ENCODE assay signal across 8 cellular contexts in genomic region chr16:75402821-75403475, GRCh38. TPM values are rescaled to one million over a fixed set of nuclear protein-coding genes. Genes with fewer than 3 reads are reported as not detected.
A peak's percentile ranks its signal among the peaks of the same experiment; 100 is the strongest.
DNase-seq lines count a peak whose midpoint lies in the region; ATAC-seq and TF ChIP-seq lines count a peak whose summit lies in the region.

No MANE protein-coding gene starts in this region.

- ATAC-seq in IMR-90 (ENCODE audit: low read depth), result peak; percentile 81

- no peak overlapping the region for H3K9ac ChIP-seq in IMR-90 (ENCODE audit: low read depth, low read length)

- dilution Hi-C loops in IMR-90 (cut with HindIII; ENCODE audit: low sequenced_read_pairs, unreplicated experiment), result no loop called here

- no peak overlapping the region for H3K27ac Mint-ChIP-seq in immature natural killer cell

- BruUV-seq in IMR-90 (replicated peaks; lab: Mats Ljungman, UMichigan), result no TSS peak

- H3K27ac ChIP-seq in IMR-90 (ENCODE audit: insufficient read depth, low read length), result no peak overlapping the region
- peak overlapping the region in 3 of 5 donors; percentile 53 to 86 (median 62) for H3K27ac ChIP-seq in adrenal gland
- H3K27ac ChIP-seq in thyroid gland, result peak overlapping the region; percentile 60 to 90 (median 85)

- no peak overlapping the region for H3K4ac ChIP-seq in IMR-90 (ENCODE audit: low read depth, low read length)

- H3K36me3 Mint-ChIP-seq in immature natural killer cell, result peaks cover 0 to 14% (median 12%) of the 10 kb centered on the region in 3 donors

- H4K8ac ChIP-seq in IMR-90 (ENCODE audit: low read depth in 2 of 2, low read length in 2 of 2), result no peak overlapping the region; a peak in 1 of 4 replicates

- TF ChIP-seq POLR2A in IMR-90 (IDR thresholded peaks at IDR 0.05; ENCODE audit: low read depth, low read length), result no peak
- TF ChIP-seq POLR2A in adrenal gland (IDR thresholded peaks at IDR 0.05), result no peak
- TF ChIP-seq POLR2A in thyroid gland (IDR thresholded peaks at IDR 0.05), result no peak

- H4K91ac ChIP-seq in IMR-90 (ENCODE audit: insufficient read depth, low read depth, low read length), result no peak overlapping the region

- CTCF ChIA-PET in IMR-90 (lab: Yijun Ruan, JAX), result interaction anchor here (1.0 to 2.2 kb wide), 2 partner anchors 13 to 204 kb away, joined by 9 to 12 read pairs; no protein-coding TSS in a partner anchor

- H3K27me3 ChIP-seq in IMR-90 (ENCODE audit: control insufficient read depth, insufficient read depth, low read length) (no peaks in the 10 kb centered on the region), adrenal gland (no peaks in the 10 kb centered on the region), thyroid gland (no peaks in the 10 kb centered on the region)

- H2BK5ac ChIP-seq in IMR-90 (ENCODE audit: low read depth, low read length, poor library complexity, severe bottlenecking), result no peak overlapping the region

- peaks cover 0 to 5% of the 10 kb centered on the region in 2 donors for H3K4me1 Mint-ChIP-seq in immature natural killer cell

- H2BK15ac ChIP-seq in IMR-90 (ENCODE audit: low read depth, low read length), result no peak overlapping the region

- H4K20me1 ChIP-seq in IMR-90 (ENCODE audit: insufficient read depth, low read length), result no peaks in the 10 kb centered on the region

- no peak overlapping the region for H2BK20ac ChIP-seq in IMR-90 (ENCODE audit: low read depth, low read length)

- no peak overlapping the region for H3K56ac ChIP-seq in IMR-90 (ENCODE audit: extremely low read depth, insufficient read depth, low read length)

- H3K4me3 ChIP-seq in IMR-90 (ENCODE audit: insufficient read depth, low read depth, low read length), result no peak overlapping the region
- H3K4me3 ChIP-seq in adrenal gland, result no peak overlapping the region
- no peak overlapping the region for H3K4me3 ChIP-seq in thyroid gland (replicated peaks in 1 of 3)

- H3K14ac ChIP-seq in IMR-90 (replicated peaks; ENCODE audit: low read depth, low read length), result no peak overlapping the region

- TF ChIP-seq CTCF in IMR-90 (conservative IDR thresholded peaks at IDR 0.05; ENCODE audit: low read depth, low read length) (peak; percentile 72), adrenal gland (IDR thresholded peaks at IDR 0.05) (peak; percentile 57 to 73 (median 66)), thyroid gland (IDR thresholded peaks at IDR 0.05) (peak in 5 of 6 experiments; percentile 38 to 73 (median 69))

- no peak overlapping the region for H3K23ac ChIP-seq in IMR-90 (ENCODE audit: low read depth, low read length)

- H3K9me3 ChIP-seq in IMR-90 (ENCODE audit: control insufficient read depth, insufficient read depth, low read length), result no peaks in the 10 kb centered on the region
- no peaks in the 10 kb centered on the region for H3K9me3 ChIP-seq in adrenal gland (replicated peaks in 1 of 3)
- H3K9me3 ChIP-seq in thyroid gland, result no peaks in the 10 kb centered on the region

- H3K9me3 Mint-ChIP-seq in immature natural killer cell, result no peaks in the 10 kb centered on the region

- H3K4me2 ChIP-seq in IMR-90 (ENCODE audit: low read depth, low read length), result no peak overlapping the region

- POLR2A ChIA-PET in IMR-90 (lab: Charles Lee; ENCODE audit: unreplicated experiment), result no interaction called here

- H3K18ac ChIP-seq in IMR-90 (ENCODE audit: low read depth, low read length), result no peak overlapping the region

- H2AK9ac ChIP-seq in IMR-90 (replicated peaks; ENCODE audit: low read depth, low read length, poor library complexity), result no peak overlapping the region

- in situ Hi-C loops in IMR-90 (cut with MboI; ENCODE audit: low sequenced_read_pairs), result no loop called here

- intact Hi-C loops in IMR-90 (cut with micrococcal nuclease) (loop anchor here (1.0 to 5.0 kb wide), 3 partner anchors 61 to 204 kb away; partner anchors contain the start of gene TMEM170A), adrenal gland (cut with DNase I) (no loop called here), thyroid gland (cut with DNase I) (no loop called here)

- peak; percentile 65 for TF ChIP-seq RAD21 in IMR-90 (IDR thresholded peaks at IDR 0.05; ENCODE audit: low read length)

- H3K79me1 ChIP-seq in IMR-90 (ENCODE audit: low read depth in 1 of 2, low read length in 2 of 2), result peaks cover 18 to 36% of the 10 kb centered on the region in 2 experiments

- H3K36me3 ChIP-seq in IMR-90 (ENCODE audit: control insufficient read depth, insufficient read depth, low read length) (peaks cover 13% of the 10 kb centered on the region), adrenal gland (replicated peaks in 1 of 2) (no peaks in the 10 kb centered on the region), thyroid gland (no peaks in the 10 kb centered on the region)

- WGBS in IMR-90 (ENCODE audit: extremely low coverage in 2 of 2, insufficient read length in 1 of 2), 2 experiments, result 0% methylated on average over 1 of the region's 3 CpGs; no CpG with 5 or more reads in 1 of the 2 experiments
- 31 to 37% (median 32%) methylated on average over 3 of the region's 3 CpGs for WGBS in adrenal gland, 4 donors
- WGBS in thyroid gland, 2 donors, result 38 to 40% methylated on average over 3 of the region's 3 CpGs

- no peak overlapping the region for H4K5ac ChIP-seq in IMR-90 (ENCODE audit: low read depth, low read length)

- H2AFZ ChIP-seq in IMR-90 (replicated peaks; ENCODE audit: low read length, poor library complexity), result no peak overlapping the region

- peaks cover 4% of the 10 kb centered on the region; the same call in 1 of the 2 replicates for H3K4me1 ChIP-seq in IMR-90 (ENCODE audit: control insufficient read depth, insufficient read depth, low read length)
- peaks cover 6 to 20% of the 10 kb centered on the region in 2 donors for H3K4me1 ChIP-seq in adrenal gland (replicated peaks in 1 of 2)
- H3K4me1 ChIP-seq in thyroid gland, result peaks cover 6 to 14% of the 10 kb centered on the region in 2 donors

- no peak overlapping the region; the same call in 1 of the 2 replicates for H2AK5ac ChIP-seq in IMR-90 (ENCODE audit: low read depth, low read length)

- H3K4me3 Mint-ChIP-seq in immature natural killer cell, result no peak overlapping the region

- no peak overlapping the region for H2BK120ac ChIP-seq in IMR-90 (ENCODE audit: low read depth, low read length)

- peaks cover 0 to 1% (median 0%) of the 10 kb centered on the region in 3 donors for H3K27me3 Mint-ChIP-seq in immature natural killer cell (ENCODE audit: low read depth in 3 of 3)

- H3K9me1 ChIP-seq in IMR-90 (ENCODE audit: insufficient read depth, low read length), result peaks cover 4% of the 10 kb centered on the region; the same call in 1 of the 2 replicates

- DNase-seq in NCI-H82 (lab: John Stamatoyannopoulos, UW) (peak; percentile 17), NCI-H82 treated with DMSO at 0.1 percent for 48 hours (lab: John Stamatoyannopoulos, UW; ENCODE audit: unreplicated experiment) (no peak), IMR-90 (peak; percentile 60), adrenal gland (peak in 1 of 7 donors; percentile 30), immature natural killer cell (peak in 2 of 3 donors; percentile 6 to 22), thyroid gland (no peak), NCI-H446 treated with DMSO at 0.1 percent for 48 hours (lab: John Stamatoyannopoulos, UW) (no peak), NCI-H146 (lab: John Stamatoyannopoulos, UW) (no peak)

TF ChIP-seq in IMR-90, 13 proteins besides CTCF, POLR2A, EP300 and RAD21:
- TF ChIP-seq SMC3 (IDR thresholded peaks at IDR 0.05; ENCODE audit: low read depth, low read length) (peak; percentile 69), USF2 (IDR thresholded peaks at IDR 0.05; ENCODE audit: low read depth, low read length) (no peak)

RNA-seq across cellular contexts. Expression of gene CFDP1, which starts 30.4 kb away (rescaled TPM):
- total RNA-seq in IMR-90 (2012; rRNA removed) (15.6 and 32.5 TPM in 2 replicates), adrenal gland (10 to 100 TPM; 40.6 to 95.0 (median 51.3) TPM), thyroid gland (10 to 100 TPM; 50.5 to 77.9 (median 60.7) TPM)
- polyA plus RNA-seq in IMR-90 (2012; rRNA removed) (36.2 and 38.7 TPM in 2 replicates), adrenal gland (100 to 1,000 TPM in 1 of 3 donors, 10 to 100 TPM in 2; 61.0 to 121 (median 83.4) TPM), immature natural killer cell (10 to 100 TPM; 30.9 to 38.8 (median 32.6) TPM)
- polyA plus RNA-seq in IMR-90 (2012; cell fraction: cytosol; rRNA removed), result 5.4 and 8.9 TPM in 2 replicates
- polyA plus RNA-seq in IMR-90 (2012; cell fraction: nucleus; rRNA removed; ENCODE audit: low replicate concordance), result 1.8 and 16.7 TPM in 2 replicates

Comparison
In these comparisons a context has a peak if more than half of its experiments do, and no peak if none do; other contexts are left out.
1. DNase-seq: peak in NCI-H82 (single experiment), IMR-90 (single experiment) and immature natural killer cell (2 of 3); none in NCI-H82 treated with DMSO at 0.1 percent for 48 hours (single experiment), thyroid gland (0 of 2), NCI-H446 treated with DMSO at 0.1 percent for 48 hours (single experiment) and NCI-H146 (single experiment).
2. Peak in every context shown above with its lines, with median percentiles within 50 percentile points of each other: CTCF ChIP-seq.